In genomic region chr11:66619080-66619554, GRCh38 we compare ENCODE assay signal across 8 cellular contexts. TPM values are rescaled to one million over a fixed set of nuclear protein-coding genes. Genes with fewer than 3 reads are reported as not detected.
A peak's percentile ranks its signal among the peaks of the same experiment; 100 is the strongest.
DNase-seq lines count a peak whose midpoint lies in the region; TF ChIP-seq lines count a peak whose summit lies in the region.

No MANE protein-coding gene starts in this region.

- H3K79me2 ChIP-seq in PC-9 (ENCODE audit: low read depth): peaks cover 88% of the 10 kb centered on the region

- intact Hi-C loops in PC-9 (cut with micrococcal nuclease; ENCODE audit: unreplicated experiment) (loop anchor here (2.0 kb wide), 1 partner anchor 72 kb away; the partner anchor contains the start of genes ACTN3 and ZDHHC24), dorsolateral prefrontal cortex (cut with DNase I) (loop anchor here in 1 of 2 donors (1.0 to 5.0 kb wide), 2 partner anchors 19 to 37 kb away; partner anchors contain the start of gene RBM4)

- CTCF ChIA-PET in PC-9 (lab: Charles Lee): interaction anchor here (0.6 kb wide), 1 partner anchor 249 kb away, joined by 3 read pairs; no protein-coding TSS in a partner anchor

- H3K9me2 ChIP-seq in PC-9 (ENCODE audit: insufficient read depth): no peaks in the 10 kb centered on the region

- TF ChIP-seq CTCF in PC-9 (conservative IDR thresholded peaks at IDR 0.05) (no peak), dorsolateral prefrontal cortex (IDR thresholded peaks at IDR 0.05 in 54 of 56, conservative IDR thresholded peaks at IDR 0.05 in 2 of 56; ENCODE audit: low read depth in 1 of 56, partially characterized antibody in 56 of 56) (no peak)

- no peaks in the 10 kb centered on the region for H3K9me3 ChIP-seq in PC-9 (ENCODE audit: insufficient read depth, low read depth)

- H3K36me3 ChIP-seq in PC-9 (ENCODE audit: low read depth): peaks cover 39% of the 10 kb centered on the region

- POLR2A ChIA-PET in PC-9 (lab: Charles Lee; ENCODE audit: unreplicated experiment): interaction anchor here (0.5 to 0.7 kb wide), 5 partner anchors 16 to 135 kb away, joined by 3 to 9 read pairs (median 5); no protein-coding TSS in a partner anchor

- H3K27ac ChIP-seq in PC-9: no peak overlapping the region
- H3K27ac ChIP-seq in dorsolateral prefrontal cortex: peak overlapping the region in 27 of 59 donors; percentile 1 to 99 (median 32)

- peaks cover 19% of the 10 kb centered on the region; the same call in 1 of the 2 replicates for H3F3A ChIP-seq in PC-9 (ENCODE audit: insufficient read depth, low read depth)

- DNase-seq in DMS53 (lab: John Stamatoyannopoulos, UW) (peak; percentile 56), DMS53 treated with DMSO at 0.1 percent for 48 hours (lab: John Stamatoyannopoulos, UW; ENCODE audit: unreplicated experiment) (no peak), PC-9 (no peak), dorsolateral prefrontal cortex (no peak), mucosa of gallbladder (ENCODE audit: low spot score) (peak; percentile 14), NCI-H510A (lab: John Stamatoyannopoulos, UW) (no peak), cerebellar nuclear complex (lab: John Stamatoyannopoulos, UW) (no peak), HuH-7.5 (ENCODE audit: low spot score) (no peak)

- no peak overlapping the region for H2AFZ ChIP-seq in PC-9

- no peaks in the 10 kb centered on the region for H3K27me3 ChIP-seq in PC-9 (ENCODE audit: insufficient read depth, low read depth)
- H3K27me3 ChIP-seq in dorsolateral prefrontal cortex: no peaks in the 10 kb centered on the region

- H3K4me3 ChIP-seq in PC-9 (peak overlapping the region; percentile 73), dorsolateral prefrontal cortex (peak overlapping the region in 58 of 59 donors; percentile 68 to 100 (median 92))

- no TSS peak for BruUV-seq in PC-9 (replicated peaks; lab: Mats Ljungman, UMichigan)

- H4K20me1 ChIP-seq in PC-9 (ENCODE audit: insufficient read depth): peaks cover 71% of the 10 kb centered on the region

- H3K4me2 ChIP-seq in PC-9: peak overlapping the region; percentile 99

- peaks cover 31% of the 10 kb centered on the region for H3K4me1 ChIP-seq in PC-9 (replicated peaks; ENCODE audit: insufficient read depth)

RNA-seq across cellular contexts. Expression of gene RBM14, which starts 2.7 kb away (rescaled TPM):
- total RNA-seq in PC-9 (2021): 108 and 112 TPM in 2 replicates
- 100 to 1,000 TPM in 61 of 120 experiments, 10 to 100 TPM in 59; 62.9 to 242 (median 100) TPM for total RNA-seq in dorsolateral prefrontal cortex
- 84.5 TPM for total RNA-seq in mucosa of gallbladder

RNA-seq across cellular contexts. Expression of gene RBM4, which starts 19.4 kb away (rescaled TPM):
- total RNA-seq in PC-9 (2021): 131 and 140 TPM in 2 replicates
- 100 to 1,000 TPM in 73 of 120 experiments, 10 to 100 TPM in 47; 72.2 to 164 (median 105) TPM for total RNA-seq in dorsolateral prefrontal cortex
- 119 TPM for total RNA-seq in mucosa of gallbladder

RNA-seq across cellular contexts. Expression of gene CCS, which starts 26.1 kb away (rescaled TPM):
- 47.2 and 61.0 TPM in 2 replicates for total RNA-seq in PC-9 (2021)
- 10 to 100 TPM; 27.0 to 66.5 (median 43.1) TPM for total RNA-seq in dorsolateral prefrontal cortex
- total RNA-seq in mucosa of gallbladder: 64.9 TPM

RNA-seq across cellular contexts. Expression of gene CCDC87, which starts 26.3 kb away (rescaled TPM):
- total RNA-seq in PC-9 (2021) (0.83 and 1.0 TPM in 2 replicates), dorsolateral prefrontal cortex (1 to 10 TPM in 85 of 120 experiments, under 1 TPM in 35; 0.26 to 2.4 (median 1.2) TPM), mucosa of gallbladder (1.0 TPM)

RNA-seq across cellular contexts. Expression of gene CTSF, which starts 50.7 kb away (rescaled TPM):
- 34.3 and 59.2 TPM in 2 replicates for total RNA-seq in PC-9 (2021)
- total RNA-seq in dorsolateral prefrontal cortex: 100 to 1,000 TPM; 112 to 186 (median 141) TPM
- 87.4 TPM for total RNA-seq in mucosa of gallbladder

Comparison
In these comparisons a context has a peak if more than half of its experiments do, and no peak if none do; other contexts are left out.
1. DNase-seq: peak in DMS53 (single experiment) and mucosa of gallbladder (single experiment); none in DMS53 treated with DMSO at 0.1 percent for 48 hours (single experiment), PC-9 (0 of 2), dorsolateral prefrontal cortex (0 of 10), NCI-H510A (single experiment), cerebellar nuclear complex (0 of 2) and HuH-7.5 (single experiment).